In genomic region chr14:21240417-21240816, GRCh38 we compare ENCODE assay signal across 28 cellular contexts. TPM values are rescaled to one million over a fixed set of nuclear protein-coding genes. Genes with fewer than 3 reads are reported as not detected.
DNase-seq lines count a peak whose midpoint lies in the region; ATAC-seq, FAIRE-seq and TF ChIP-seq lines count a peak whose summit lies in the region.
"Had no signal": no experiment of that assay in that cellular context is flagged by ENCODE, and none has a peak within 500 bp of the region (broad histone marks: within the 10 kb centered on the region; RNA-seq: fewer than 3 reads in every experiment).

No MANE protein-coding gene starts in this region.

- H2AFZ ChIP-seq in astrocyte (ENCODE audit: low read depth, low read length), result no peak overlapping the region

- H4K20me1 ChIP-seq in astrocyte (ENCODE audit: insufficient read depth, low read length), result peaks cover 99% of the 10 kb centered on the region

- WGBS in spleen, 5 donors, result 76 to 91% (median 82%) methylated on average over 2 of the region's 2 CpGs

- no peak for TF ChIP-seq POLR2A in spleen (IDR thresholded peaks at IDR 0.05)

- H3K4me1 ChIP-seq in A673 (ENCODE audit: insufficient read depth, low read length, poor library complexity, severe bottlenecking) (peaks cover 15% of the 10 kb centered on the region), astrocyte (ENCODE audit: insufficient read depth, low read length) (peaks cover 3% of the 10 kb centered on the region), spleen (peaks cover 6 to 100% (median 79%) of the 10 kb centered on the region in 6 donors)

- H3K27me3 ChIP-seq in A673 (replicated peaks; ENCODE audit: insufficient read depth, low read depth, low read length, poor library complexity) (no peaks in the 10 kb centered on the region), astrocyte (ENCODE audit: insufficient read depth, low read length) (no peaks in the 10 kb centered on the region), spleen (replicated peaks in 1 of 7) (no peaks in the 10 kb centered on the region)
- H3K27me3 ChIP-seq: adrenal gland; BLaER1 treated with 17β-estradiol and CSF1 and Interleukin-3, amounts not matched to agents 10 nM and 100 nM had no signal

- H3K27ac Mint-ChIP-seq in astrocyte (ENCODE audit: unreplicated experiment), result peak overlapping the region; percentile 10
- H3K27ac Mint-ChIP-seq in natural killer cell, result peak overlapping the region; percentile 53 to 83
- H3K27ac Mint-ChIP-seq in activated CD4-positive, alpha-beta T cell treated with anti-CD3 and anti-CD28 coated beads for 36 hours, result no peak overlapping the region
- H3K27ac Mint-ChIP-seq: activated B cell treated with CpG ODN at 0.5 μM for 24 hours had no signal

- H3K36me3 Mint-ChIP-seq in astrocyte (ENCODE audit: low read depth, unreplicated experiment) (peaks cover 11% of the 10 kb centered on the region), natural killer cell (no peaks in the 10 kb centered on the region)
- H3K36me3 Mint-ChIP-seq in activated CD4-positive, alpha-beta T cell treated with anti-CD3 and anti-CD28 coated beads for 36 hours (ENCODE audit: low read depth), result peaks cover 74% of the 10 kb centered on the region

- H3K27ac ChIP-seq in A673 (ENCODE audit: low read depth, low read length, poor library complexity, severe bottlenecking) (peak overlapping the region; percentile 7), astrocyte (ENCODE audit: low read depth, low read length) (no peak overlapping the region), spleen (no peak overlapping the region)
- H3K27ac ChIP-seq: adrenal gland; BLaER1 treated with 17β-estradiol and CSF1 and Interleukin-3, amounts not matched to agents 10 nM and 100 nM; coronary artery; lower lobe of right lung; prostate gland had no signal

- H3K9me3 Mint-ChIP-seq in astrocyte (ENCODE audit: unreplicated experiment) (no peaks in the 10 kb centered on the region), natural killer cell (no peaks in the 10 kb centered on the region)
- H3K9me3 Mint-ChIP-seq in activated CD4-positive, alpha-beta T cell treated with anti-CD3 and anti-CD28 coated beads for 36 hours (ENCODE audit: low read depth), result no peaks in the 10 kb centered on the region
- H3K9me3 Mint-ChIP-seq: activated B cell treated with CpG ODN at 0.5 μM for 24 hours had no signal

- H3K27me3 Mint-ChIP-seq in astrocyte (ENCODE audit: low read depth, unreplicated experiment) (no peaks in the 10 kb centered on the region), natural killer cell (ENCODE audit: low read depth in 2 of 2) (no peaks in the 10 kb centered on the region)
- H3K27me3 Mint-ChIP-seq in activated CD4-positive, alpha-beta T cell treated with anti-CD3 and anti-CD28 coated beads for 36 hours, result no peaks in the 10 kb centered on the region
- H3K27me3 Mint-ChIP-seq: activated B cell treated with CpG ODN at 0.5 μM for 24 hours had no signal

- peaks cover 76% of the 10 kb centered on the region for H3K36me3 ChIP-seq in A673 (ENCODE audit: insufficient read depth, low read length, poor library complexity, severe bottlenecking)
- peaks cover 39% of the 10 kb centered on the region for H3K36me3 ChIP-seq in astrocyte (ENCODE audit: insufficient read depth, low read length)
- peaks cover 0 to 91% (median 41%) of the 10 kb centered on the region in 6 donors for H3K36me3 ChIP-seq in spleen
- H3K36me3 ChIP-seq: prostate gland had no signal

- H3K4me3 ChIP-seq in A673 (ENCODE audit: low read depth, low read length, poor library complexity, severe bottlenecking) (no peak overlapping the region), astrocyte (ENCODE audit: insufficient read depth, low read depth, low read length) (no peak overlapping the region), spleen (no peak overlapping the region)
- H3K4me3 ChIP-seq: adrenal gland; BLaER1 treated with 17β-estradiol and CSF1 and Interleukin-3, amounts not matched to agents 10 nM and 100 nM; coronary artery; lower lobe of right lung; prostate gland had no signal

- peaks cover 100% of the 10 kb centered on the region for H3K79me2 ChIP-seq in astrocyte (ENCODE audit: insufficient read depth, low read length)

- BruUV-seq in A673 (replicated peaks; lab: Mats Ljungman, UMichigan), result no TSS peak

- H3K9me3 ChIP-seq in A673 (ENCODE audit: low read depth, low read length, poor library complexity, severe bottlenecking) (no peaks in the 10 kb centered on the region), astrocyte (ENCODE audit: insufficient read depth, low read depth, low read length) (no peaks in the 10 kb centered on the region), spleen (no peaks in the 10 kb centered on the region)
- H3K9me3 ChIP-seq: adrenal gland; BLaER1 treated with 17β-estradiol and CSF1 and Interleukin-3, amounts not matched to agents 10 nM and 100 nM; lower lobe of right lung; prostate gland had no signal

- no peak overlapping the region for H3K4me3 Mint-ChIP-seq in astrocyte (ENCODE audit: unreplicated experiment)
- H3K4me3 Mint-ChIP-seq in natural killer cell, result peak overlapping the region; percentile 28
- no peak overlapping the region for H3K4me3 Mint-ChIP-seq in activated CD4-positive, alpha-beta T cell treated with anti-CD3 and anti-CD28 coated beads for 36 hours
- H3K4me3 Mint-ChIP-seq: activated B cell treated with CpG ODN at 0.5 μM for 24 hours had no signal

- peak; percentile 14 for FAIRE-seq in GM19239 (lab: Jason Lieb, UNC)
- FAIRE-seq in astrocyte (lab: Jason Lieb, UNC), result no peak
- FAIRE-seq: D721Med, GM12891, islet of Langerhans had no signal

- H3K4me1 Mint-ChIP-seq in astrocyte (ENCODE audit: low read depth, unreplicated experiment) (peaks cover 27% of the 10 kb centered on the region), natural killer cell (peaks cover 62 to 63% of the 10 kb centered on the region in 2 donors)
- peaks cover 80% of the 10 kb centered on the region for H3K4me1 Mint-ChIP-seq in activated CD4-positive, alpha-beta T cell treated with anti-CD3 and anti-CD28 coated beads for 36 hours

- no peak overlapping the region for H3K4me2 ChIP-seq in astrocyte (ENCODE audit: low read length)
- H3K4me2 ChIP-seq: BLaER1 treated with 17β-estradiol and CSF1 and Interleukin-3, amounts not matched to agents 10 nM and 100 nM had no signal

- peak in 1 of 3 donors; percentile 14 for ATAC-seq in natural killer cell
- ATAC-seq in activated CD4-positive, alpha-beta T cell treated with anti-CD3 and anti-CD28 coated beads for 36 hours, result no peak

- POLR2A ChIA-PET in A673 (lab: Charles Lee; ENCODE audit: low non-redundant PET), result no interaction called here
- POLR2A ChIA-PET in activated CD4-positive, alpha-beta T cell treated with anti-CD3 and anti-CD28 coated beads for 36 hours (lab: Charles Lee), result interaction anchor here (0.6 kb wide), 1 partner anchor 22 kb away, joined by 3 read pairs; no protein-coding TSS in a partner anchor

- H3K9ac ChIP-seq in astrocyte (ENCODE audit: low read length), result no peak overlapping the region
- H3K9ac ChIP-seq: BLaER1 treated with 17β-estradiol and CSF1 and Interleukin-3, amounts not matched to agents 10 nM and 100 nM had no signal

- CTCF ChIA-PET in A673 (lab: Charles Lee), result no interaction called here
- CTCF ChIA-PET in activated CD4-positive, alpha-beta T cell treated with anti-CD3 and anti-CD28 coated beads for 36 hours (lab: Charles Lee), result interaction anchor here (0.5 to 2.9 kb wide), 11 partner anchors 9 to 289 kb away, joined by 3 to 19 read pairs (median 3); no protein-coding TSS in a partner anchor

- intact Hi-C loops in A673 (cut with micrococcal nuclease; ENCODE audit: unreplicated experiment) (no loop called here), natural killer cell (cut with micrococcal nuclease) (no loop called here), spleen (cut with DNase I; ENCODE audit: low total_unique reads) (no loop called here)
- intact Hi-C loops in activated CD4-positive, alpha-beta T cell treated with anti-CD3 and anti-CD28 coated beads for 36 hours (cut with DNase I, micrococcal nuclease), result loop anchor here (2.0 to 5.0 kb wide), 2 partner anchors 22 to 107 kb away; no protein-coding TSS in a partner anchor

- TF ChIP-seq CTCF in A673 (conservative IDR thresholded peaks at IDR 0.05; ENCODE audit: low read depth, low read length), result no peak
- TF ChIP-seq CTCF in astrocyte (IDR thresholded peaks at IDR 0.05; ENCODE audit: insufficient read depth, low read depth, low read length), result no peak
- TF ChIP-seq CTCF in natural killer cell (IDR thresholded peaks at IDR 0.05), result no peak
- TF ChIP-seq CTCF in spleen (IDR thresholded peaks at IDR 0.05 in 8 of 11, conservative IDR thresholded peaks at IDR 0.05 in 3 of 11), result no peak

- no peak for DNase-seq in A673 (ENCODE audit: low spot score)
- no peak for DNase-seq in GM19239 (ENCODE audit: insufficient read length, low spot score)
- DNase-seq in astrocyte (ENCODE audit: low read depth), result no peak
- no peak for DNase-seq in natural killer cell
- DNase-seq in activated CD4-positive, alpha-beta T cell treated with anti-CD3 and anti-CD28 coated beads for 36 hours, result no peak
- no peak for DNase-seq in spleen
- DNase-seq in activated gamma-delta T cell (lab: John Stamatoyannopoulos, UW), result no peak
- no peak for DNase-seq in NCI-H2107 treated with DMSO at 0.1 percent for 48 hours (lab: John Stamatoyannopoulos, UW; ENCODE audit: unreplicated experiment)
- DNase-seq: activated B cell treated with CpG ODN at 0.5 μM for 24 hours; activated CD4-positive, alpha-beta T cell treated with anti-CD3 and anti-CD28 coated beads, Interleukin-2, amount 50 U/mL, for 48 hours; activated effector memory CD4-positive, alpha-beta T cell treated with anti-CD3 and anti-CD28 coated beads, Interleukin-2, amount 50 U/mL, for 16 hours; adrenal gland; KG1; lower lobe of right lung; NCI-H1417 treated with DMSO at 0.1 percent for 48 hours; NCI-H2081 treated with DMSO at 0.1 percent for 48 hours; NCI-H774; OCI-M1; T-helper 9 cell had no signal

RNA-seq across cellular contexts. Expression of gene HNRNPC, which starts 28.8 kb away (rescaled TPM):
- total RNA-seq in A673 (2021) (934 and 949 TPM in 2 replicates), astrocyte (525 and 536 TPM in 2 replicates), natural killer cell (100 to 1,000 TPM; 501 to 547 (median 515) TPM), spleen (100 to 1,000 TPM; 374 to 648 (median 506) TPM)
- total RNA-seq in activated CD4-positive, alpha-beta T cell treated with anti-CD3 and anti-CD28 coated beads for 36 hours, result 1,000 to 10,000 TPM; 1,155 to 1,665 TPM
- polyA plus RNA-seq in spleen, result 100 to 1,000 TPM; 497 to 824 (median 677) TPM

RNA-seq across cellular contexts. Expression of gene RPGRIP1, which starts 39.5 kb away (rescaled TPM):
- total RNA-seq in A673 (2021) (0.86 and 0.98 TPM in 2 replicates), astrocyte (not detected in 2 replicates), natural killer cell (under 1 TPM in 2 of 3 donors, not detected in 1; 0.68 to 0.85 TPM), spleen (1 to 10 TPM in 3 of 7 donors, under 1 TPM in 4; 0.33 to 4.0 (median 0.87) TPM)
- under 1 TPM; 0.14 to 0.21 TPM for total RNA-seq in activated CD4-positive, alpha-beta T cell treated with anti-CD3 and anti-CD28 coated beads for 36 hours
- 1 to 10 TPM in 1 of 3 donors, under 1 TPM in 2; 0.46 to 1.3 (median 0.61) TPM for polyA plus RNA-seq in spleen
- total RNA-seq: activated B cell treated with CpG ODN at 0.5 μM for 24 hours, Daoy, temporal lobe had no signal
- polyA plus RNA-seq: AG04450 had no signal

Comparison
In these comparisons a context has a peak if more than half of its experiments do, and no peak if none do; other contexts are left out.
1. intact Hi-C loops: an anchor here in activated CD4-positive, alpha-beta T cell treated with anti-CD3 and anti-CD28 coated beads for 36 hours (2.0 to 5.0 kb wide); none called in A673, natural killer cell and spleen.